In the genomic region with DNA sequence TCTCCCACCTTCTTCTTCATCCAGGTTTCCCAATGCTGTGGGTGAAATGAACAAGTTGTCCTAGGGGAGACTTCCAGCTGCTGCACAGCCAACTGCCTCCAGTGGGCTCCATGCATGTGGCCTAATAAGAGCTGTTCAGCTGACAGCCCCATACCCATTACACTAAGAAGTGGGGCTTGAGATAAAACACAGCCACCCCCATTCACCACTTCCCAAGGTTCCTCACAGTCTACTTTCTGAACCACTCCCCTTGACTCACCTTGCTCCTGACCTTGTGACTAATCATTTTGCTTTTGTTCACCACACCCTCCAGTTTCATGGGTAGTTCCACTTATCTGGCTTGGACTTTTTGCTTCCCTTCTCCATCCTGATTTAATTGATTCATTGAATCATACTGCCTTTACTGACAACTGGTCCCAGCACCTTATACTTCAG, we compare ENCODE assay signal across 20 cellular contexts.
A peak's percentile ranks its signal among the peaks of the same experiment; 100 is the strongest.
DNase-seq lines count a peak whose midpoint lies in the region; ATAC-seq, FAIRE-seq and TF ChIP-seq lines count a peak whose summit lies in the region.
"Had no signal": no experiment of that assay in that cellular context is flagged by ENCODE, and none has a peak within 500 bp of the region (broad histone marks: within the 10 kb centered on the region; RNA-seq: fewer than 3 reads in every experiment).

No MANE protein-coding gene starts in this region.

- H3K4me1 ChIP-seq in breast epithelium: no peaks in the 10 kb centered on the region

- no peaks in the 10 kb centered on the region for H3K36me3 ChIP-seq in breast epithelium
- H3K36me3 ChIP-seq: HAP-1 had no signal

- DNase-seq in MCF 10A (ENCODE audit: unreplicated experiment): peak; percentile 34
- no peak for DNase-seq in breast epithelium (ENCODE audit: low spot score in 2 of 2)
- peak; percentile 45 for DNase-seq in RCC 7860 (ENCODE audit: low spot score)
- DNase-seq in erythroblast (lab: John Stamatoyannopoulos, UW): peak; percentile 36 to 46
- no peak for DNase-seq in type B pancreatic cell (ENCODE audit: extremely low spot score, unreplicated experiment)
- no peak for DNase-seq in inferior parietal cortex (ENCODE audit: extremely low spot score)
- DNase-seq in nephron progenitor cell: no peak
- DNase-seq: anterior cingulate cortex; GDM1; head of caudate nucleus; kidney glomerular epithelial cell; NCI-H1105; NCI-H2171; occipital lobe; SHP77; stimulated activated naive CD4-positive, alpha-beta T cell treated with Interleukin-2 at 50 U/mL for 16 hours; T-helper 2 cell had no signal

- H3K36me3 Mint-ChIP-seq in MCF 10A (ENCODE audit: insufficient read depth, unreplicated experiment): no peaks in the 10 kb centered on the region
- H3K36me3 Mint-ChIP-seq in type B pancreatic cell: no peaks in the 10 kb centered on the region
- H3K36me3 Mint-ChIP-seq in nephron progenitor cell (ENCODE audit: low read depth): no peaks in the 10 kb centered on the region

- CTCF ChIA-PET in MCF 10A (lab: Yijun Ruan, JAX): interaction anchor here (0.9 kb wide), 1 partner anchor 34 kb away, joined by 3 read pairs; no protein-coding TSS in a partner anchor

- H3K9me3 Mint-ChIP-seq in MCF 10A (ENCODE audit: unreplicated experiment) (no peaks in the 10 kb centered on the region), type B pancreatic cell (peaks cover 5% of the 10 kb centered on the region), nephron progenitor cell (no peaks in the 10 kb centered on the region)

- no peaks in the 10 kb centered on the region for H3K27me3 ChIP-seq in breast epithelium

- H3K9me3 ChIP-seq in breast epithelium: no peaks in the 10 kb centered on the region
- H3K9me3 ChIP-seq: HAP-1 had no signal

- no peak overlapping the region for H3K27ac ChIP-seq in breast epithelium

- H3K27ac Mint-ChIP-seq in MCF 10A (ENCODE audit: low read depth, unreplicated experiment) (peak overlapping the region; percentile 13), type B pancreatic cell (peak overlapping the region; percentile 60), nephron progenitor cell (no peak overlapping the region)
- H3K27ac Mint-ChIP-seq: activated T-helper 1 cell treated with anti-CD3 and anti-CD28 coated beads, Interleukin-12 subunit alpha, Interleukin-12 subunit beta, Interleukin-2, Interleukin-4 antibody, amounts not matched to agents 30 ng/mL and 10 ng/mL and 1 ng/mL, durations not matched to agents 14 hours and 24 hours and 36 hours had no signal

- intact Hi-C loops in MCF 10A (cut with micrococcal nuclease): no loop called here
- intact Hi-C loops in breast epithelium (cut with DNase I; ENCODE audit: low total_unique reads): no loop called here

- no peak overlapping the region for H3K4me3 ChIP-seq in breast epithelium
- H3K4me3 ChIP-seq: HAP-1 had no signal

- no peak for ATAC-seq in GM21825 (IDR thresholded peaks at IDR 0.05; ENCODE audit: unreplicated experiment)

- TF ChIP-seq POLR2A in breast epithelium (IDR thresholded peaks at IDR 0.05): no peak
- no peak for TF ChIP-seq POLR2A in erythroblast (IDR thresholded peaks at IDR 0.05; ENCODE audit: low read length)

- H3K4me1 Mint-ChIP-seq in MCF 10A (ENCODE audit: insufficient read depth, unreplicated experiment): peaks cover 19% of the 10 kb centered on the region
- no peaks in the 10 kb centered on the region for H3K4me1 Mint-ChIP-seq in type B pancreatic cell (ENCODE audit: unreplicated experiment)
- no peaks in the 10 kb centered on the region for H3K4me1 Mint-ChIP-seq in nephron progenitor cell

- no peak for TF ChIP-seq CTCF in MCF 10A (IDR thresholded peaks at IDR 0.05; ENCODE audit: unreplicated experiment)
- TF ChIP-seq CTCF in breast epithelium (IDR thresholded peaks at IDR 0.05): no peak
- no peak for TF ChIP-seq CTCF in type B pancreatic cell (conservative IDR thresholded peaks at IDR 0.05)
- TF ChIP-seq CTCF in nephron progenitor cell (IDR thresholded peaks at IDR 0.05): no peak

- H3K27me3 Mint-ChIP-seq in MCF 10A (ENCODE audit: insufficient read depth, unreplicated experiment): no peaks in the 10 kb centered on the region
- no peaks in the 10 kb centered on the region for H3K27me3 Mint-ChIP-seq in type B pancreatic cell
- H3K27me3 Mint-ChIP-seq in nephron progenitor cell (ENCODE audit: low read depth, poor library complexity): no peaks in the 10 kb centered on the region

- H3K4me3 Mint-ChIP-seq in MCF 10A (ENCODE audit: unreplicated experiment): no peak overlapping the region
- H3K4me3 Mint-ChIP-seq in type B pancreatic cell: no peak overlapping the region
- no peak overlapping the region for H3K4me3 Mint-ChIP-seq in nephron progenitor cell
- H3K4me3 Mint-ChIP-seq: activated T-helper 1 cell treated with anti-CD3 and anti-CD28 coated beads, Interleukin-12 subunit alpha, Interleukin-12 subunit beta, Interleukin-2, Interleukin-4 antibody, amounts not matched to agents 30 ng/mL and 10 ng/mL and 1 ng/mL, durations not matched to agents 14 hours and 24 hours and 36 hours had no signal

- FAIRE-seq in RCC 7860 (lab: Jason Lieb, UNC): no peak

- no TSS peak for BruUV-seq in MCF 10A (replicated peaks; lab: Mats Ljungman, UMichigan)

- POLR2A ChIA-PET in MCF 10A (lab: Yijun Ruan, JAX): interaction anchor here (1.0 to 1.7 kb wide), 3 partner anchors 9 to 21 kb away, joined by 3 to 7 read pairs (median 5); no protein-coding TSS in a partner anchor

Comparison
In these comparisons a context has a peak if more than half of its experiments do, and no peak if none do; other contexts are left out.
1. DNase-seq: peak in MCF 10A (single experiment), RCC 7860 (single experiment) and erythroblast (2 of 2); none in breast epithelium (0 of 2), type B pancreatic cell (single experiment), inferior parietal cortex (single experiment) and nephron progenitor cell (single experiment).